Comparison of ENCODE assay signal across 18 cellular contexts in the genomic region with DNA sequence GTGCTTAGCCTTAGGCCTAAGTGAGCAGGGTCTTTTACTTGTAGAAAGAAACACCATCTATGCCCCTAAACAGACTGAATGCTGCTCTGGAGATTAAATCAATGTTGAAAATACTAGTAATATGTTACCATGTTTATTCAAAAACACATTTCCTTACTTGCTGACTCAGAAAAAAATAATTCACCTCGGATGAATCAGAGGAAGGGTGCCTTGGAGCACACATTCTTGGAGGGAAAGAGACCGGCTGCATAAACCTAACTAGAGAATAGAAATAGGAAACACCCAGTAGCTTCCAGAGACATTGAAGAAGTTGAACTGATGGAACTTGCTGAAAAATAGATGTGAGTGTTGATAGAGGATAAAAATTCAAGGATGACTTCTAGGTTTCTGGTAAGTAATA.
DNase-seq lines count a peak whose midpoint lies in the region; ATAC-seq and TF ChIP-seq lines count a peak whose summit lies in the region.
"Had no signal": no experiment of that assay in that cellular context is flagged by ENCODE, and none has a peak within 500 bp of the region (broad histone marks: within the 10 kb centered on the region; RNA-seq: fewer than 3 reads in every experiment).

No MANE protein-coding gene starts in this region.

- H3K27ac ChIP-seq in CD4-positive, alpha-beta memory T cell (ENCODE audit: low read depth, low read length) = no peak overlapping the region
- H3K27ac ChIP-seq: KMS-11, skin epidermis, testis had no signal

- peaks cover 24% of the 10 kb centered on the region for H3K9me3 Mint-ChIP-seq in HFFc6
- peaks cover 19% of the 10 kb centered on the region for H3K9me3 Mint-ChIP-seq in activated T-helper 17 cell treated with anti-CD3 and anti-CD28 coated beads, Interleukin-2, amount 50 U/mL, for 72 hours
- peaks cover 1 to 11% (median 4%) of the 10 kb centered on the region in 8 donors for H3K9me3 Mint-ChIP-seq in CD4-positive, alpha-beta memory T cell
- H3K9me3 Mint-ChIP-seq: activated T-helper 1 cell treated with anti-CD3 and anti-CD28 coated beads, Interleukin-12 subunit alpha, Interleukin-12 subunit beta, Interleukin-2, Interleukin-4 antibody, amounts not matched to agents 30 ng/mL and 10 ng/mL and 1 ng/mL, durations not matched to agents 14 hours and 24 hours and 36 hours had no signal

- no peaks in the 10 kb centered on the region for H3K36me3 ChIP-seq in CD4-positive, alpha-beta memory T cell (ENCODE audit: insufficient read depth, low read length)

- no peak overlapping the region for H3K4me3 ChIP-seq in CD4-positive, alpha-beta memory T cell (ENCODE audit: low read length in 2 of 2)
- H3K4me3 ChIP-seq: GM12878, lung, skin epidermis, testis had no signal

- H3K9me3 ChIP-seq in CD4-positive, alpha-beta memory T cell (ENCODE audit: control insufficient read depth in 1 of 2, low read length in 2 of 2) = no peaks in the 10 kb centered on the region
- H3K9me3 ChIP-seq: testis had no signal

- H3K4me1 ChIP-seq in CD4-positive, alpha-beta memory T cell (ENCODE audit: insufficient read depth, low read length) = no peaks in the 10 kb centered on the region
- H3K4me1 ChIP-seq: testis had no signal

- H3K36me3 Mint-ChIP-seq in HFFc6 (ENCODE audit: low read depth) = no peaks in the 10 kb centered on the region
- H3K36me3 Mint-ChIP-seq in activated T-helper 17 cell treated with anti-CD3 and anti-CD28 coated beads, Interleukin-2, amount 50 U/mL, for 72 hours (ENCODE audit: low read depth) = no peaks in the 10 kb centered on the region
- no peaks in the 10 kb centered on the region for H3K36me3 Mint-ChIP-seq in CD4-positive, alpha-beta memory T cell

- H3K4me1 Mint-ChIP-seq in HFFc6 (ENCODE audit: low read depth) = peaks cover 10% of the 10 kb centered on the region; the same call in 1 of the 2 replicates
- no peaks in the 10 kb centered on the region for H3K4me1 Mint-ChIP-seq in activated T-helper 17 cell treated with anti-CD3 and anti-CD28 coated beads, Interleukin-2, amount 50 U/mL, for 72 hours
- H3K4me1 Mint-ChIP-seq in CD4-positive, alpha-beta memory T cell = no peaks in the 10 kb centered on the region
- H3K4me1 Mint-ChIP-seq: activated CD4-positive, alpha-beta T cell treated with anti-CD3 and anti-CD28 coated beads for 36 hours had no signal

- intact Hi-C loops in CD4-positive, alpha-beta memory T cell (cut with micrococcal nuclease) = no loop called here

- POLR2A ChIA-PET in CD4-positive, alpha-beta memory T cell (lab: Charles Lee; ENCODE audit: partially characterized antibody) = no interaction called here

- ATAC-seq in GM21723 (IDR thresholded peaks at IDR 0.05; ENCODE audit: unreplicated experiment) (no peak), HG02678 (IDR thresholded peaks at IDR 0.05; ENCODE audit: unreplicated experiment) (no peak)
- ATAC-seq in activated T-helper 17 cell treated with anti-CD3 and anti-CD28 coated beads, Interleukin-2, amount 50 U/mL, for 72 hours (replicated peaks) = no peak
- ATAC-seq: activated CD4-positive, alpha-beta T cell treated with anti-CD3 and anti-CD28 coated beads for 36 hours; GM12878 had no signal

- DNase-seq in A172 (ENCODE audit: low spot score) (peak; percentile 35), HFFc6 (peak; percentile 54), astrocyte of the hippocampus (ENCODE audit: low read depth, low spot score) (peak; percentile 68), glomerular endothelial cell (ENCODE audit: extremely low read depth, low read depth, low spot score) (peak; percentile 52)
- DNase-seq in CD4-positive, alpha-beta memory T cell = no peak
- DNase-seq: activated CD4-positive, alpha-beta T cell treated with anti-CD3 and anti-CD28 coated beads for 36 hours; DMS53; NCI-H1694 treated with DMSO at 0.1 percent for 48 hours; NCI-H526 treated with DMSO at 0.1 percent for 48 hours; testis had no signal

- no peak overlapping the region for H3K4me3 Mint-ChIP-seq in HFFc6
- no peak overlapping the region for H3K4me3 Mint-ChIP-seq in activated T-helper 17 cell treated with anti-CD3 and anti-CD28 coated beads, Interleukin-2, amount 50 U/mL, for 72 hours
- no peak overlapping the region for H3K4me3 Mint-ChIP-seq in CD4-positive, alpha-beta memory T cell
- H3K4me3 Mint-ChIP-seq: activated CD4-positive, alpha-beta T cell treated with anti-CD3 and anti-CD28 coated beads for 36 hours; activated T-helper 1 cell treated with anti-CD3 and anti-CD28 coated beads, Interleukin-12 subunit alpha, Interleukin-12 subunit beta, Interleukin-2, Interleukin-4 antibody, amounts not matched to agents 30 ng/mL and 10 ng/mL and 1 ng/mL, durations not matched to agents 14 hours and 24 hours and 36 hours had no signal

- H3K27me3 Mint-ChIP-seq in HFFc6 (ENCODE audit: insufficient read depth) = no peaks in the 10 kb centered on the region
- no peaks in the 10 kb centered on the region for H3K27me3 Mint-ChIP-seq in activated T-helper 17 cell treated with anti-CD3 and anti-CD28 coated beads, Interleukin-2, amount 50 U/mL, for 72 hours
- H3K27me3 Mint-ChIP-seq in CD4-positive, alpha-beta memory T cell = no peaks in the 10 kb centered on the region
- H3K27me3 Mint-ChIP-seq: activated CD4-positive, alpha-beta T cell treated with anti-CD3 and anti-CD28 coated beads for 36 hours had no signal

- CTCF ChIA-PET in CD4-positive, alpha-beta memory T cell (lab: Charles Lee; ENCODE audit: partially characterized antibody) = no interaction called here

- no peaks in the 10 kb centered on the region for H3K27me3 ChIP-seq in CD4-positive, alpha-beta memory T cell (ENCODE audit: insufficient read depth, low read length)
- H3K27me3 ChIP-seq: testis had no signal

- peak overlapping the region; percentile 62 for H3K27ac Mint-ChIP-seq in HFFc6
- H3K27ac Mint-ChIP-seq in activated T-helper 17 cell treated with anti-CD3 and anti-CD28 coated beads, Interleukin-2, amount 50 U/mL, for 72 hours = no peak overlapping the region
- H3K27ac Mint-ChIP-seq in CD4-positive, alpha-beta memory T cell = no peak overlapping the region
- H3K27ac Mint-ChIP-seq: activated CD4-positive, alpha-beta T cell treated with anti-CD3 and anti-CD28 coated beads for 36 hours; activated T-helper 1 cell treated with anti-CD3 and anti-CD28 coated beads, Interleukin-12 subunit alpha, Interleukin-12 subunit beta, Interleukin-2, Interleukin-4 antibody, amounts not matched to agents 30 ng/mL and 10 ng/mL and 1 ng/mL, durations not matched to agents 14 hours and 24 hours and 36 hours had no signal

- no peak for TF ChIP-seq CTCF in HFFc6 (IDR thresholded peaks at IDR 0.05)

Comparison
In these comparisons a context has a peak if more than half of its experiments do, and no peak if none do; other contexts are left out.
1. DNase-seq: peak in A172 (single experiment), HFFc6 (single experiment), astrocyte of the hippocampus (single experiment) and glomerular endothelial cell (single experiment); none in CD4-positive, alpha-beta memory T cell (0 of 5).